Comparison of ENCODE assay signal across 23 cellular contexts in genomic region chr4:113768952-113769351, GRCh38.
"Had no signal": no experiment of that assay in that cellular context is flagged by ENCODE, and none has a peak within 500 bp of the region (broad histone marks: within the 10 kb centered on the region; RNA-seq: fewer than 3 reads in every experiment).

No MANE protein-coding gene starts in this region.

- H3K27ac ChIP-seq: SJSA1, SK-N-MC had no signal

- ATAC-seq: HepG2 had no signal

- DNase-seq: IMR-90, Karpas-422, KG1, MG63, NCI-H1092, NCI-H1436, NCI-H187, NCI-H2029, NCI-H2081 treated with DMSO at 0.1 percent for 48 hours, NCI-H2171, NCI-H226, NCI-H446, NCI-H510A, NCI-H524 treated with DMSO at 0.1 percent for 48 hours, NCI-H69, NCI-H774, OCI-M1, Right ventricle myocardium superior, RPMI8226, SIG-M5 had no signal

- H3K27me3 ChIP-seq: MG63, SJSA1 had no signal

- H3K36me3 ChIP-seq: MG63, SJSA1 had no signal

- H3K4me3 ChIP-seq: MG63, SJSA1, SK-N-MC had no signal

- H3K9me3 ChIP-seq: MG63, SJSA1 had no signal

- H3K4me1 ChIP-seq: SJSA1 had no signal
